11 cellular contexts compared by ENCODE assay signal in the genomic region with DNA sequence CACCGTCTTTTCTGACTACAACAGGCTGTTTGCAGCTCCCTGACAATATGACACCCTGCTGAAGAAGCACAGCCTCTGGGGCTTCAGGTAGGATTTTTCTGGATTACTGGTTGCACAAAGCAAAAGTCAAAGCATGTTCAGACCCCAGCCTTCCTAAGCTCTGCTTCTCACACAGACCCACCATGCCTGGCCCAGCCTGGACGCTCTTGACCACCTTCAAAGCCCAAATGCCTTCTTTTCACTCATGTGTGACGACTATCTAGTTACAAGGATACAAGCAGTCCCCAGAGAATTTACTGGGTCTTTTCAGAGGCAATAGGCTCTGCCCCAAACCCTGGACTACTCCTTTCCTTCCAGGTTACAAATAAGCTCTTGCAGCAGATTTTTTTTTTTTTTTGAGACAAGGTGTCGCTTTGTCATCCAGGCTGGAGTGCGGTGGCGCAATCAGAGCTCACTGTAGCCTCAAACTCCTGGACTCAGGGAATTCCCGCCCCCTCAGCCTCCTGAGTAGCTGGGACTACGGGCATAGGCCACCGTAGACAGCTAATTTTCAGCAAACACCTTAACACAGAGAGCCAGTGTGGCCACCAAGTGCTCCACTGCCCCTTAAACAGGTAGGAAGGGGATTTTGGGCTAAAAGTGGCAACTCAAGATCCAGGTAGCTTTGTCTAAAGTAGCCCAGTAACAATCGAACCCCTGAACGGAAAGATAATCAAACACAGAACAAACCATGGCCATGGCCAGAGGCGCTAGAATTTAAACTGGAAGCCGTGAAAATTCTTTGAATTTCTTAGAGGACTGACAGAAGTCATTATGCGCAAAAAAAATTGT. TPM values are rescaled to one million over a fixed set of nuclear protein-coding genes. Genes with fewer than 3 reads are reported as not detected.
A peak's percentile ranks its signal among the peaks of the same experiment; 100 is the strongest.
DNase-seq lines count a peak whose midpoint lies in the region; ATAC-seq, FAIRE-seq and TF ChIP-seq lines count a peak whose summit lies in the region.
"Had no signal": no experiment of that assay in that cellular context is flagged by ENCODE, and none has a peak within 500 bp of the region (broad histone marks: within the 10 kb centered on the region; RNA-seq: fewer than 3 reads in every experiment).

No MANE protein-coding gene starts in this region.

- intact Hi-C loops in Right ventricle myocardium superior (cut with DNase I) (no loop called here), pancreas (cut with DNase I) (no loop called here)

- H3K36me3 ChIP-seq in GM23248 (ENCODE audit: low read depth): no peaks in the 10 kb centered on the region
- H3K36me3 ChIP-seq in pancreas: no peaks in the 10 kb centered on the region
- no peaks in the 10 kb centered on the region for H3K36me3 ChIP-seq in WERI-Rb-1

- 75 to 77% methylated on average over 14 of the region's 14 CpGs for WGBS in GM23248 (ENCODE audit: low coverage in 1 of 2, low lambda C conversion rate in 2 of 2, missing lambda C conversion rate in 2 of 2), 2 experiments
- WGBS in pancreas, 2 donors: 68 to 69% methylated on average over 14 of the region's 14 CpGs

- no peaks in the 10 kb centered on the region for H3F3A ChIP-seq in GM23248 (ENCODE audit: insufficient read depth)

- no peak overlapping the region for H3K4me3 ChIP-seq in GM23248
- no peak overlapping the region for H3K4me3 ChIP-seq in pancreas
- no peak overlapping the region for H3K4me3 ChIP-seq in WERI-Rb-1 (ENCODE audit: low read depth, low read length)

- in situ Hi-C loops in GM23248 (cut with MboI): no loop called here

- no peak overlapping the region for H3K4me2 ChIP-seq in GM23248 (ENCODE audit: unreplicated experiment)

- H3K9ac ChIP-seq in GM23248: no peak overlapping the region

- H3K9me3 ChIP-seq in GM23248 (ENCODE audit: low read depth) (no peaks in the 10 kb centered on the region), pancreas (no peaks in the 10 kb centered on the region), WERI-Rb-1 (ENCODE audit: severe bottlenecking) (no peaks in the 10 kb centered on the region)

- TF ChIP-seq CTCF in pancreas (IDR thresholded peaks at IDR 0.05) (no peak), WERI-Rb-1 (IDR thresholded peaks at IDR 0.05; ENCODE audit: low read depth, low read length) (no peak)

- no peaks in the 10 kb centered on the region for H3K9me2 ChIP-seq in GM23248 (ENCODE audit: insufficient read depth)

- DNase-seq in GM23248 (peak; percentile 47), Right ventricle myocardium superior (no peak), pancreas (peak in 3 of 6 donors; percentile 37 to 46 (median 43)), WERI-Rb-1 (no peak), midbrain (lab: John Stamatoyannopoulos, UW) (no peak)
- DNase-seq: DND-41; effector memory CD8-positive, alpha-beta T cell; stimulated activated naive CD8-positive, alpha-beta T cell treated with anti-CD3 and anti-CD28 coated beads, Interleukin-15, amount 100 ng/mL, for 72 hours had no signal

- H3K27ac ChIP-seq in GM23248 (no peak overlapping the region), pancreas (peak overlapping the region in 3 of 4 donors; percentile 2 to 77 (median 68)), WERI-Rb-1 (no peak overlapping the region)

- H3K27me3 ChIP-seq in GM23248 (replicated peaks; ENCODE audit: insufficient read depth) (no peaks in the 10 kb centered on the region), pancreas (no peaks in the 10 kb centered on the region), WERI-Rb-1 (ENCODE audit: insufficient read depth, low read depth, severe bottlenecking) (no peaks in the 10 kb centered on the region)

- H2AFZ ChIP-seq in GM23248: no peak overlapping the region

- ATAC-seq in SK-N-SH treated with all-trans-retinoic acid at 6 μM for 48 hours (peak; percentile 16), Right ventricle myocardium superior (ENCODE audit: poor library complexity) (peak; percentile 52), pancreas (peak; percentile 63 to 80 (median 74)), HG02885 (IDR thresholded peaks at IDR 0.05; ENCODE audit: poor library complexity, unreplicated experiment) (no peak), GM21717 (IDR thresholded peaks at IDR 0.05; ENCODE audit: unreplicated experiment) (no peak)
- ATAC-seq: effector memory CD8-positive, alpha-beta T cell; stimulated activated naive CD8-positive, alpha-beta T cell treated with anti-CD3 and anti-CD28 coated beads, Interleukin-15, amount 100 ng/mL, for 72 hours had no signal

- H3K79me2 ChIP-seq in GM23248 (ENCODE audit: insufficient read depth): no peaks in the 10 kb centered on the region

- FAIRE-seq in pancreas (lab: Jason Lieb, UNC): no peak

- H4K20me1 ChIP-seq in GM23248 (ENCODE audit: insufficient read depth): no peaks in the 10 kb centered on the region

- H3K4me1 ChIP-seq in GM23248 (ENCODE audit: insufficient read depth) (peaks cover 14% of the 10 kb centered on the region; the same call in 1 of the 2 replicates), pancreas (peaks cover 0 to 11% (median 0%) of the 10 kb centered on the region in 3 donors)

TF ChIP-seq in SK-N-SH treated with all-trans-retinoic acid at 6 μM for 48 hours, 23 proteins besides CTCF, POLR2A, EP300 and RAD21 (continues in another document):
- TF ChIP-seq, protein P1, sequence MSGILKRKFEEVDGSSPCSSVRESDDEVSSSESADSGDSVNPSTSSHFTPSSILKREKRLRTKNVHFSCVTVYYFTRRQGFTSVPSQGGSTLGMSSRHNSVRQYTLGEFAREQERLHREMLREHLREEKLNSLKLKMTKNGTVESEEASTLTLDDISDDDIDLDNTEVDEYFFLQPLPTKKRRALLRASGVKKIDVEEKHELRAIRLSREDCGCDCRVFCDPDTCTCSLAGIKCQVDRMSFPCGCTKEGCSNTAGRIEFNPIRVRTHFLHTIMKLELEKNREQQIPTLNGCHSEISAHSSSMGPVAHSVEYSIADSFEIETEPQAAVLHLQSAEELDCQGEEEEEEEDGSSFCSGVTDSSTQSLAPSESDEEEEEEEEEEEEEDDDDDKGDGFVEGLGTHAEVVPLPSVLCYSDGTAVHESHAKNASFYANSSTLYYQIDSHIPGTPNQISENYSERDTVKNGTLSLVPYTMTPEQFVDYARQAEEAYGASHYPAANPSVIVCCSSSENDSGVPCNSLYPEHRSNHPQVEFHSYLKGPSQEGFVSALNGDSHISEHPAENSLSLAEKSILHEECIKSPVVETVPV (CRISPR knock-in tag; IDR thresholded peaks at IDR 0.05): no peak
- TF ChIP-seq, protein P2, sequence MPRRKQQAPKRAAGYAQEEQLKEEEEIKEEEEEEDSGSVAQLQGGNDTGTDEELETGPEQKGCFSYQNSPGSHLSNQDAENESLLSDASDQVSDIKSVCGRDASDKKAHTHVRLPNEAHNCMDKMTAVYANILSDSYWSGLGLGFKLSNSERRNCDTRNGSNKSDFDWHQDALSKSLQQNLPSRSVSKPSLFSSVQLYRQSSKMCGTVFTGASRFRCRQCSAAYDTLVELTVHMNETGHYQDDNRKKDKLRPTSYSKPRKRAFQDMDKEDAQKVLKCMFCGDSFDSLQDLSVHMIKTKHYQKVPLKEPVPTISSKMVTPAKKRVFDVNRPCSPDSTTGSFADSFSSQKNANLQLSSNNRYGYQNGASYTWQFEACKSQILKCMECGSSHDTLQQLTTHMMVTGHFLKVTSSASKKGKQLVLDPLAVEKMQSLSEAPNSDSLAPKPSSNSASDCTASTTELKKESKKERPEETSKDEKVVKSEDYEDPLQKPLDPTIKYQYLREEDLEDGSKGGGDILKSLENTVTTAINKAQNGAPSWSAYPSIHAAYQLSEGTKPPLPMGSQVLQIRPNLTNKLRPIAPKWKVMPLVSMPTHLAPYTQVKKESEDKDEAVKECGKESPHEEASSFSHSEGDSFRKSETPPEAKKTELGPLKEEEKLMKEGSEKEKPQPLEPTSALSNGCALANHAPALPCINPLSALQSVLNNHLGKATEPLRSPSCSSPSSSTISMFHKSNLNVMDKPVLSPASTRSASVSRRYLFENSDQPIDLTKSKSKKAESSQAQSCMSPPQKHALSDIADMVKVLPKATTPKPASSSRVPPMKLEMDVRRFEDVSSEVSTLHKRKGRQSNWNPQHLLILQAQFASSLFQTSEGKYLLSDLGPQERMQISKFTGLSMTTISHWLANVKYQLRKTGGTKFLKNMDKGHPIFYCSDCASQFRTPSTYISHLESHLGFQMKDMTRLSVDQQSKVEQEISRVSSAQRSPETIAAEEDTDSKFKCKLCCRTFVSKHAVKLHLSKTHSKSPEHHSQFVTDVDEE (CRISPR knock-in tag; IDR thresholded peaks at IDR 0.05): no peak
- TF ChIP-seq ZNF8 (CRISPR knock-in tag; IDR thresholded peaks at IDR 0.05) (no peak), ISL1 (CRISPR knock-in tag; IDR thresholded peaks at IDR 0.05) (no peak), ZNF70 (CRISPR knock-in tag; IDR thresholded peaks at IDR 0.05) (no peak), CSDC2 (CRISPR knock-in tag; IDR thresholded peaks at IDR 0.05) (no peak), PPARA (CRISPR knock-in tag; IDR thresholded peaks at IDR 0.05; ENCODE audit: borderline replicate concordance) (no peak), BACH2 (CRISPR knock-in tag; IDR thresholded peaks at IDR 0.05; ENCODE audit: borderline replicate concordance) (no peak)
- TF ChIP-seq, protein P3, sequence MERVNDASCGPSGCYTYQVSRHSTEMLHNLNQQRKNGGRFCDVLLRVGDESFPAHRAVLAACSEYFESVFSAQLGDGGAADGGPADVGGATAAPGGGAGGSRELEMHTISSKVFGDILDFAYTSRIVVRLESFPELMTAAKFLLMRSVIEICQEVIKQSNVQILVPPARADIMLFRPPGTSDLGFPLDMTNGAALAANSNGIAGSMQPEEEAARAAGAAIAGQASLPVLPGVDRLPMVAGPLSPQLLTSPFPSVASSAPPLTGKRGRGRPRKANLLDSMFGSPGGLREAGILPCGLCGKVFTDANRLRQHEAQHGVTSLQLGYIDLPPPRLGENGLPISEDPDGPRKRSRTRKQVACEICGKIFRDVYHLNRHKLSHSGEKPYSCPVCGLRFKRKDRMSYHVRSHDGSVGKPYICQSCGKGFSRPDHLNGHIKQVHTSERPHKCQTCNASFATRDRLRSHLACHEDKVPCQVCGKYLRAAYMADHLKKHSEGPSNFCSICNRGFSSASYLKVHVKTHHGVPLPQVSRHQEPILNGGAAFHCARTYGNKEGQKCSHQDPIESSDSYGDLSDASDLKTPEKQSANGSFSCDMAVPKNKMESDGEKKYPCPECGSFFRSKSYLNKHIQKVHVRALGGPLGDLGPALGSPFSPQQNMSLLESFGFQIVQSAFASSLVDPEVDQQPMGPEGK (CRISPR knock-in tag; IDR thresholded peaks at IDR 0.05; ENCODE audit: borderline replicate concordance): no peak

RNA-seq across cellular contexts. Expression of a gene that starts 16.2 kb away (rescaled TPM):
- 6.6 and 7.3 TPM in 2 replicates for total RNA-seq in GM23248 (2014; rRNA removed; shearing (Covaris generic))
- 5.9 and 11.0 TPM in 2 replicates for polyA plus RNA-seq in GM23248 (2016; fragmentation: Nextera tagmentation; extraction: Ambion mirVana)
- total RNA-seq in Right ventricle myocardium superior: 298 TPM
- total RNA-seq in pancreas: 10 to 100 TPM; 19.7 to 53.8 (median 24.8) TPM
- polyA plus RNA-seq in pancreas: 1 to 10 TPM; 8.6 to 9.5 TPM

Comparison
In these comparisons a context has a peak if more than half of its experiments do, and no peak if none do; other contexts are left out.
1. H3K27ac ChIP-seq: peak in pancreas (3 of 4); none in GM23248 (single experiment) and WERI-Rb-1 (single experiment).
2. ATAC-seq: peak in SK-N-SH treated with all-trans-retinoic acid at 6 μM for 48 hours (single experiment), Right ventricle myocardium superior (single experiment) and pancreas (4 of 4); none in HG02885 (single experiment) and GM21717 (single experiment).